ENCODE assay signal across 1 cellular context in the genomic region with DNA sequence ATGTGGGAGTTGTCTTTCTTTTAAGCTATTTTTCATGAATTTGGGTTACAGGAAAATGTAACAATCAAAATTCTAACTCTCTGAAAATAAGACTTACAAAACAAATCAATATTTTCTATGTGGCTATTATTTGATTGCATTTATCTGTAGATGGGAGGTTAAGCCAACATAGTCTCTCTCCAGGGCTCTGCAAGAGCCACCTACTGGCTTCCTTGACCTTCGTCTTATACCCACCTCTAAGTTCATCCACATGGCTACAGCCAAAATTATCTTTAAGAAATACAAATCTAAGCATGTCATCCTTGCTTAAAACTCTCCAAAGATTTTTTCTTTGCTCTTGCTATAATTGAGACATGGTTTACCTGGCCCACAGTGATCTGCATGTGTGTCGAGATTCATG.
TF ChIP-seq lines count a peak whose summit lies in the region.

No MANE protein-coding gene starts in this region.

TF ChIP-seq in GM23338, 12 proteins besides CTCF, POLR2A, EP300 and RAD21 (continued from another document):
- TF ChIP-seq, protein P1, sequence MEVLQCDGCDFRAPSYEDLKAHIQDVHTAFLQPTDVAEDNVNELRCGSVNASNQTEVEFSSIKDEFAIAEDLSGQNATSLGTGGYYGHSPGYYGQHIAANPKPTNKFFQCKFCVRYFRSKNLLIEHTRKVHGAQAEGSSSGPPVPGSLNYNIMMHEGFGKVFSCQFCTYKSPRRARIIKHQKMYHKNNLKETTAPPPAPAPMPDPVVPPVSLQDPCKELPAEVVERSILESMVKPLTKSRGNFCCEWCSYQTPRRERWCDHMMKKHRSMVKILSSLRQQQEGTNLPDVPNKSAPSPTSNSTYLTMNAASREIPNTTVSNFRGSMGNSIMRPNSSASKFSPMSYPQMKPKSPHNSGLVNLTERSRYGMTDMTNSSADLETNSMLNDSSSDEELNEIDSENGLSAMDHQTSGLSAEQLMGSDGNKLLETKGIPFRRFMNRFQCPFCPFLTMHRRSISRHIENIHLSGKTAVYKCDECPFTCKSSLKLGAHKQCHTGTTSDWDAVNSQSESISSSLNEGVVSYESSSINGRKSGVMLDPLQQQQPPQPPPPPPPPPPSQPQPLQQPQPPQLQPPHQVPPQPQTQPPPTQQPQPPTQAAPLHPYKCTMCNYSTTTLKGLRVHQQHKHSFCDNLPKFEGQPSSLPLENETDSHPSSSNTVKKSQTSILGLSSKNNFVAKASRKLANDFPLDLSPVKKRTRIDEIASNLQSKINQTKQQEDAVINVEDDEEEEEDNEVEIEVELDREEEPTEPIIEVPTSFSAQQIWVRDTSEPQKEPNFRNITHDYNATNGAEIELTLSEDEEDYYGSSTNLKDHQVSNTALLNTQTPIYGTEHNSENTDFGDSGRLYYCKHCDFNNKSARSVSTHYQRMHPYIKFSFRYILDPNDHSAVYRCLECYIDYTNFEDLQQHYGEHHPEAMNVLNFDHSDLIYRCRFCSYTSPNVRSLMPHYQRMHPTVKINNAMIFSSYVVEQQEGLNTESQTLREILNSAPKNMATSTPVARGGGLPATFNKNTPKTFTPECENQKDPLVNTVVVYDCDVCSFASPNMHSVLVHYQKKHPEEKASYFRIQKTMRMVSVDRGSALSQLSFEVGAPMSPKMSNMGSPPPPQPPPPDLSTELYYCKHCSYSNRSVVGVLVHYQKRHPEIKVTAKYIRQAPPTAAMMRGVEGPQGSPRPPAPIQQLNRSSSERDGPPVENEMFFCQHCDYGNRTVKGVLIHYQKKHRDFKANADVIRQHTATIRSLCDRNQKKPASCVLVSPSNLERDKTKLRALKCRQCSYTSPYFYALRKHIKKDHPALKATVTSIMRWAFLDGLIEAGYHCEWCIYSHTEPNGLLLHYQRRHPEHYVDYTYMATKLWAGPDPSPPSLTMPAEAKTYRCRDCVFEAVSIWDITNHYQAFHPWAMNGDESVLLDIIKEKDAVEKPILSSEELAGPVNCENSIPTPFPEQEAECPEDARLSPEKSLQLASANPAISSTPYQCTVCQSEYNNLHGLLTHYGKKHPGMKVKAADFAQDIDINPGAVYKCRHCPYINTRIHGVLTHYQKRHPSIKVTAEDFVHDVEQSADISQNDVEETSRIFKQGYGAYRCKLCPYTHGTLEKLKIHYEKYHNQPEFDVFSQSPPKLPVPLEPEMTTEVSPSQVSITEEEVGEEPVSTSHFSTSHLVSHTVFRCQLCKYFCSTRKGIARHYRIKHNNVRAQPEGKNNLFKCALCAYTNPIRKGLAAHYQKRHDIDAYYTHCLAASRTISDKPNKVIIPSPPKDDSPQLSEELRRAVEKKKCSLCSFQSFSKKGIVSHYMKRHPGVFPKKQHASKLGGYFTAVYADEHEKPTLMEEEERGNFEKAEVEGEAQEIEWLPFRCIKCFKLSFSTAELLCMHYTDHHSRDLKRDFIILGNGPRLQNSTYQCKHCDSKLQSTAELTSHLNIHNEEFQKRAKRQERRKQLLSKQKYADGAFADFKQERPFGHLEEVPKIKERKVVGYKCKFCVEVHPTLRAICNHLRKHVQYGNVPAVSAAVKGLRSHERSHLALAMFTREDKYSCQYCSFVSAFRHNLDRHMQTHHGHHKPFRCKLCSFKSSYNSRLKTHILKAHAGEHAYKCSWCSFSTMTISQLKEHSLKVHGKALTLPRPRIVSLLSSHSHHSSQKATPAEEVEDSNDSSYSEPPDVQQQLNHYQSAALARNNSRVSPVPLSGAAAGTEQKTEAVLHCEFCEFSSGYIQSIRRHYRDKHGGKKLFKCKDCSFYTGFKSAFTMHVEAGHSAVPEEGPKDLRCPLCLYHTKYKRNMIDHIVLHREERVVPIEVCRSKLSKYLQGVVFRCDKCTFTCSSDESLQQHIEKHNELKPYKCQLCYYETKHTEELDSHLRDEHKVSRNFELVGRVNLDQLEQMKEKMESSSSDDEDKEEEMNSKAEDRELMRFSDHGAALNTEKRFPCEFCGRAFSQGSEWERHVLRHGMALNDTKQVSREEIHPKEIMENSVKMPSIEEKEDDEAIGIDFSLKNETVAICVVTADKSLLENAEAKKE (CRISPR knock-in tag; IDR thresholded peaks at IDR 0.05), result no peak
- TF ChIP-seq ZNF331 (CRISPR knock-in tag; IDR thresholded peaks at IDR 0.05; ENCODE audit: low read depth) (no peak), EZH2phosphoT487 (IDR thresholded peaks at IDR 0.05; ENCODE audit: unreplicated experiment) (no peak), ETS1 (IDR thresholded peaks at IDR 0.05) (no peak)
